ENCODE assay signal across 1 cellular context in the genomic region with DNA sequence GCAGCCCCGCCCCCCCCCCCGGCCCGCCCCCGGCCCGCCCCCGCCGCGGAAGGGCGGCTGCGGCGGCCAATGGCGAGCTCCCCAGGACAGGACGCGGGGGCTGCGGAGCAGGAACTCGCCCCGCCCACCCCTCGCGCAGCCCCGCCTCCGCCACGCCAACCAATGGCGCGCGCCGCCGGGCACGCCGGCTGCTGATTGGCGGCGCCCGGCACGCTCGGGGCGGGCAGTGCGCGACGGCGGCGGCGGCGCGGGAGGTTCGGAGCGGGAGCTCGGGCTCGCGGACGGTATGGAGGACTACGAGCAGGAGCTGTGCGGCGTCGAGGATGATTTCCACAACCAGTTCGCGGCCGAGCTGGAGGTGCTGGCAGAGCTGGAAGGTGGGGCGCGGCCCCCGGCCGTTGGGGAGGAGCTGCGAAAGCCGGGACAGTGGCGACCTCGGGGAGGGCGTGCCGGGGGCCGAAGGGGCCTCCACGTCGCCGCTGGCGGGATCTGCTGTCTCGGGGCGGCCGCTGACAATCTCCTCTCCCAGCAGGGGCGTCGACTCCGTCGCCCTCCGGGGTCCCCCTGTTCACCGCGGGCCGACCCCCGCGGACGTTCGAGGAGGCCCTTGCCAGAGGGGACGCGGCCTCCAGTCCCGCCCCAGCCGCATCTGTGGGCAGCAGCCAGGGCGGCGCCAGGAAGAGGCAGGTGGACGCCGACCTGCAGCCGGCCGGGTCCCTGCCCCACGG.
TF ChIP-seq lines count a peak whose summit lies in the region.

Gene CHTF18, plus strand, starts transcription at position 222 of the 728 bp plus-strand sequence. Its CDS starts 65 bp downstream, at position 287.

TF ChIP-seq in A549, 52 proteins besides CTCF, POLR2A, EP300 and RAD21 (continued from another document):
- TF ChIP-seq, protein P1, sequence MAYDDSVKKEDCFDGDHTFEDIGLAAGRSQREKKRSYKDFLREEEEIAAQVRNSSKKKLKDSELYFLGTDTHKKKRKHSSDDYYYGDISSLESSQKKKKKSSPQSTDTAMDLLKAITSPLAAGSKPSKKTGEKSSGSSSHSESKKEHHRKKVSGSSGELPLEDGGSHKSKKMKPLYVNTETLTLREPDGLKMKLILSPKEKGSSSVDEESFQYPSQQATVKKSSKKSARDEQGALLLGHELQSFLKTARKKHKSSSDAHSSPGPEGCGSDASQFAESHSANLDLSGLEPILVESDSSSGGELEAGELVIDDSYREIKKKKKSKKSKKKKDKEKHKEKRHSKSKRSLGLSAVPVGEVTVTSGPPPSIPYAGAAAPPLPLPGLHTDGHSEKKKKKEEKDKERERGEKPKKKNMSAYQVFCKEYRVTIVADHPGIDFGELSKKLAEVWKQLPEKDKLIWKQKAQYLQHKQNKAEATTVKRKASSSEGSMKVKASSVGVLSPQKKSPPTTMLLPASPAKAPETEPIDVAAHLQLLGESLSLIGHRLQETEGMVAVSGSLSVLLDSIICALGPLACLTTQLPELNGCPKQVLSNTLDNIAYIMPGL (CRISPR knock-in tag; IDR thresholded peaks at IDR 0.05; ENCODE audit: borderline replicate concordance), result no peak
- TF ChIP-seq FOSB (CRISPR knock-in tag; IDR thresholded peaks at IDR 0.05) (no peak), RARB (CRISPR knock-in tag; IDR thresholded peaks at IDR 0.05) (no peak), RNF2 (IDR thresholded peaks at IDR 0.05; ENCODE audit: borderline replicate concordance, low read depth) (no peak), HOXA7 (CRISPR knock-in tag; IDR thresholded peaks at IDR 0.05) (no peak), ZC3H11A (IDR thresholded peaks at IDR 0.05) (no peak), HES2 (IDR thresholded peaks at IDR 0.05) (no peak), HDAC2 (IDR thresholded peaks at IDR 0.05) (no peak), NR3C1 (IDR thresholded peaks at IDR 0.05) (no peak), GATA3 (IDR thresholded peaks at IDR 0.05; ENCODE audit: borderline replicate concordance) (no peak), KDM1A (IDR thresholded peaks at IDR 0.05; ENCODE audit: low read depth) (no peak), SREBF2 (IDR thresholded peaks at IDR 0.05) (no peak), MAFK (IDR thresholded peaks at IDR 0.05; ENCODE audit: partially characterized antibody) (no peak), CBX2 (IDR thresholded peaks at IDR 0.05; ENCODE audit: borderline replicate concordance, low read depth) (no peak), JUN (IDR thresholded peaks at IDR 0.05) (0 out of 5 replicates have a peak, but pooled peaks of 1 of the 2 experiments have one; percentile 42), HOXB5 (CRISPR knock-in tag; IDR thresholded peaks at IDR 0.05) (no peak), FOXS1 (CRISPR knock-in tag; IDR thresholded peaks at IDR 0.05) (no peak), ESRRA (IDR thresholded peaks at IDR 0.05; ENCODE audit: borderline replicate concordance, low read length) (no peak), ZFP36 (IDR thresholded peaks at IDR 0.05; ENCODE audit: borderline replicate concordance, partially characterized antibody) (no peak), HOXB13 (CRISPR knock-in tag; IDR thresholded peaks at IDR 0.05; ENCODE audit: low read depth) (no peak), TFCP2L1 (CRISPR knock-in tag; IDR thresholded peaks at IDR 0.05) (no peak), ATOH8 (CRISPR knock-in tag; IDR thresholded peaks at IDR 0.05; ENCODE audit: low read depth) (0 out of 2 replicates have a peak, but pooled peaks have one; percentile 10), NFE2L2 (conservative IDR thresholded peaks at IDR 0.05; ENCODE audit: low read length) (no peak), EHF (CRISPR knock-in tag; IDR thresholded peaks at IDR 0.05) (no peak)
- TF ChIP-seq, protein P2, sequence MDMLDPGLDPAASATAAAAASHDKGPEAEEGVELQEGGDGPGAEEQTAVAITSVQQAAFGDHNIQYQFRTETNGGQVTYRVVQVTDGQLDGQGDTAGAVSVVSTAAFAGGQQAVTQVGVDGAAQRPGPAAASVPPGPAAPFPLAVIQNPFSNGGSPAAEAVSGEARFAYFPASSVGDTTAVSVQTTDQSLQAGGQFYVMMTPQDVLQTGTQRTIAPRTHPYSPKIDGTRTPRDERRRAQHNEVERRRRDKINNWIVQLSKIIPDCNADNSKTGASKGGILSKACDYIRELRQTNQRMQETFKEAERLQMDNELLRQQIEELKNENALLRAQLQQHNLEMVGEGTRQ (IDR thresholded peaks at IDR 0.05), result no peak
- TF ChIP-seq, protein P3, sequence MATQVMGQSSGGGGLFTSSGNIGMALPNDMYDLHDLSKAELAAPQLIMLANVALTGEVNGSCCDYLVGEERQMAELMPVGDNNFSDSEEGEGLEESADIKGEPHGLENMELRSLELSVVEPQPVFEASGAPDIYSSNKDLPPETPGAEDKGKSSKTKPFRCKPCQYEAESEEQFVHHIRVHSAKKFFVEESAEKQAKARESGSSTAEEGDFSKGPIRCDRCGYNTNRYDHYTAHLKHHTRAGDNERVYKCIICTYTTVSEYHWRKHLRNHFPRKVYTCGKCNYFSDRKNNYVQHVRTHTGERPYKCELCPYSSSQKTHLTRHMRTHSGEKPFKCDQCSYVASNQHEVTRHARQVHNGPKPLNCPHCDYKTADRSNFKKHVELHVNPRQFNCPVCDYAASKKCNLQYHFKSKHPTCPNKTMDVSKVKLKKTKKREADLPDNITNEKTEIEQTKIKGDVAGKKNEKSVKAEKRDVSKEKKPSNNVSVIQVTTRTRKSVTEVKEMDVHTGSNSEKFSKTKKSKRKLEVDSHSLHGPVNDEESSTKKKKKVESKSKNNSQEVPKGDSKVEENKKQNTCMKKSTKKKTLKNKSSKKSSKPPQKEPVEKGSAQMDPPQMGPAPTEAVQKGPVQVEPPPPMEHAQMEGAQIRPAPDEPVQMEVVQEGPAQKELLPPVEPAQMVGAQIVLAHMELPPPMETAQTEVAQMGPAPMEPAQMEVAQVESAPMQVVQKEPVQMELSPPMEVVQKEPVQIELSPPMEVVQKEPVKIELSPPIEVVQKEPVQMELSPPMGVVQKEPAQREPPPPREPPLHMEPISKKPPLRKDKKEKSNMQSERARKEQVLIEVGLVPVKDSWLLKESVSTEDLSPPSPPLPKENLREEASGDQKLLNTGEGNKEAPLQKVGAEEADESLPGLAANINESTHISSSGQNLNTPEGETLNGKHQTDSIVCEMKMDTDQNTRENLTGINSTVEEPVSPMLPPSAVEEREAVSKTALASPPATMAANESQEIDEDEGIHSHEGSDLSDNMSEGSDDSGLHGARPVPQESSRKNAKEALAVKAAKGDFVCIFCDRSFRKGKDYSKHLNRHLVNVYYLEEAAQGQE (IDR thresholded peaks at IDR 0.05), result no peak
- TF ChIP-seq, protein P4, sequence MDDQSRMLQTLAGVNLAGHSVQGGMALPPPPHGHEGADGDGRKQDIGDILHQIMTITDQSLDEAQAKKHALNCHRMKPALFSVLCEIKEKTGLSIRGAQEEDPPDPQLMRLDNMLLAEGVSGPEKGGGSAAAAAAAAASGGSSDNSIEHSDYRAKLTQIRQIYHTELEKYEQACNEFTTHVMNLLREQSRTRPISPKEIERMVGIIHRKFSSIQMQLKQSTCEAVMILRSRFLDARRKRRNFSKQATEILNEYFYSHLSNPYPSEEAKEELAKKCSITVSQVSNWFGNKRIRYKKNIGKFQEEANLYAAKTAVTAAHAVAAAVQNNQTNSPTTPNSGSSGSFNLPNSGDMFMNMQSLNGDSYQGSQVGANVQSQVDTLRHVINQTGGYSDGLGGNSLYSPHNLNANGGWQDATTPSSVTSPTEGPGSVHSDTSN (IDR thresholded peaks at IDR 0.05), result 0 out of 2 replicates have a peak, but pooled peaks have one; percentile 57
